ENCODE assay signal across 26 cellular contexts in genomic region chr4:62683799-62684566, GRCh38.
"Had no signal": no experiment of that assay in that cellular context is flagged by ENCODE, and none has a peak within 500 bp of the region (broad histone marks: within the 10 kb centered on the region; RNA-seq: fewer than 3 reads in every experiment).

No MANE protein-coding gene starts in this region.

- H3K27ac ChIP-seq: HL-60, KMS-11, RWPE1, SJCRH30, SK-N-MC had no signal

- H3K4me3 Mint-ChIP-seq: IgD-negative memory B cell had no signal

- H3K9ac ChIP-seq: KMS-11 had no signal

- H3K4me3 ChIP-seq: K562, SJCRH30, SK-N-MC had no signal

- H3K27me3 Mint-ChIP-seq: IgD-negative memory B cell had no signal

- H3K36me3 ChIP-seq: SJCRH30 had no signal

- H3K27ac Mint-ChIP-seq: IgD-negative memory B cell had no signal

- H3K9me3 ChIP-seq: SJCRH30 had no signal

- H3K36me3 Mint-ChIP-seq: IgD-negative memory B cell had no signal

- ATAC-seq: K562, Panc1, PC-3, Right ventricle myocardium inferior had no signal

- FAIRE-seq: HTR-8/SVneo, K562 had no signal

- H3K27me3 ChIP-seq: SJCRH30 had no signal

- DNase-seq: Kasumi-1; MM.1S; NCI-H1105; NCI-H1417; NCI-H1436 treated with DMSO at 0.1 percent for 48 hours; NCI-H1694; NCI-H187 treated with DMSO at 0.1 percent for 48 hours; NCI-H2029 treated with DMSO at 0.1 percent for 48 hours; NCI-H2171 treated with DMSO at 0.1 percent for 48 hours; NCI-H345; NCI-H446 treated with DMSO at 0.1 percent for 48 hours; NCI-H510A treated with DMSO at 0.1 percent for 48 hours; NCI-H526; NK-92 treated with Interleukin-12 subunit alpha and Interleukin-12 subunit beta, amount 100 ng/mL, for 24 hours; PC-3; SHP77 treated with DMSO at 0.1 percent for 48 hours; SJCRH30 had no signal

- H3K4me1 ChIP-seq: SJCRH30 had no signal
